In the genomic region with DNA sequence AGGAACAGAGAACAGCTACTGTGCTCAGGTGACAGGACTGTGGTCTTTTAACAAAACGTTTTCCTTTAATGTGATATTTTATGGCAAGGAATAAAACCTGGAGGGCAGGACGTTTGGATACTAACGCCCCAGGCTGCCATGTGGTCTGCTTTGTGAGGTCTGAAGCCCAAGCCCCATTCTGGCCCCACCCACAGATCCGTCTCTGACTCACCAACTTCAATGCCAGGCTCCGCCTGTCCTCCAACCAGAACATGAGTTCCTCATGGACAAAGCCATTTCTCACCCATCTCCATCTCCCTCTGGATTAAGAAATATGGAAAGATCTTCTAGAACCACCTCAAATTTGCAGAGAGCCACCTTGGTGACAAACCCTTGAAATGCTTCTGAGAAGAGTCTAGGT, we compare ENCODE assay signal across 12 cellular contexts.
DNase-seq lines count a peak whose midpoint lies in the region; ATAC-seq, FAIRE-seq and TF ChIP-seq lines count a peak whose summit lies in the region.
"Had no signal": no experiment of that assay in that cellular context is flagged by ENCODE, and none has a peak within 500 bp of the region (broad histone marks: within the 10 kb centered on the region; RNA-seq: fewer than 3 reads in every experiment).

No MANE protein-coding gene starts in this region.

- H3K9ac ChIP-seq in astrocyte (ENCODE audit: low read length): no peak overlapping the region
- H3K9ac ChIP-seq in Karpas-422 (ENCODE audit: low read length): no peak overlapping the region

- TF ChIP-seq CTCF in astrocyte (IDR thresholded peaks at IDR 0.05; ENCODE audit: insufficient read depth, low read depth, low read length): no peak
- no peak for TF ChIP-seq CTCF in GM13976 (IDR thresholded peaks at IDR 0.05; ENCODE audit: borderline replicate concordance, control extremely low read depth, extremely low read depth, insufficient read depth, missing control alignments)

- H3K36me3 ChIP-seq in astrocyte (ENCODE audit: insufficient read depth, low read length) (no peaks in the 10 kb centered on the region), Karpas-422 (ENCODE audit: insufficient read depth, low read length) (no peaks in the 10 kb centered on the region)

- no peak for TF ChIP-seq POLR2A in GM18505 (IDR thresholded peaks at IDR 0.05; ENCODE audit: borderline replicate concordance, extremely low read depth, insufficient read depth, insufficient read length)

- peaks cover 28% of the 10 kb centered on the region for H3K36me3 Mint-ChIP-seq in astrocyte (ENCODE audit: low read depth, unreplicated experiment)

- H3K4me1 Mint-ChIP-seq in astrocyte (ENCODE audit: low read depth, unreplicated experiment): peaks cover 4% of the 10 kb centered on the region

- peaks cover 22% of the 10 kb centered on the region for H4K20me1 ChIP-seq in astrocyte (ENCODE audit: insufficient read depth, low read length)
- no peaks in the 10 kb centered on the region for H4K20me1 ChIP-seq in Karpas-422 (ENCODE audit: insufficient read depth, low read depth, low read length)

- no peaks in the 10 kb centered on the region for H3K27me3 ChIP-seq in astrocyte (ENCODE audit: insufficient read depth, low read length)
- H3K27me3 ChIP-seq in Karpas-422 (ENCODE audit: low read length): no peaks in the 10 kb centered on the region

- no peak overlapping the region for H3K27ac Mint-ChIP-seq in astrocyte (ENCODE audit: unreplicated experiment)
- H3K27ac Mint-ChIP-seq: activated CD4-positive, alpha-beta memory T cell treated with anti-CD3 and anti-CD28 coated beads, Interleukin-2, amount 10 ng/mL, durations not matched to agents 7 days and 5 days had no signal

- H3K9me3 ChIP-seq in astrocyte (ENCODE audit: insufficient read depth, low read depth, low read length) (no peaks in the 10 kb centered on the region), Karpas-422 (ENCODE audit: low read length) (no peaks in the 10 kb centered on the region)

- no peak overlapping the region for H3K4me3 Mint-ChIP-seq in astrocyte (ENCODE audit: unreplicated experiment)
- H3K4me3 Mint-ChIP-seq: activated CD4-positive, alpha-beta memory T cell treated with anti-CD3 and anti-CD28 coated beads, Interleukin-2, amount 10 ng/mL, durations not matched to agents 7 days and 5 days had no signal

- ATAC-seq in GM18505 (IDR thresholded peaks at IDR 0.05; ENCODE audit: unreplicated experiment): no peak
- ATAC-seq: Panc1 had no signal

- no peak overlapping the region for H3K4me2 ChIP-seq in astrocyte (ENCODE audit: low read length)
- no peak overlapping the region for H3K4me2 ChIP-seq in Karpas-422 (ENCODE audit: low read depth, low read length, poor library complexity, severe bottlenecking)

- H3K4me1 ChIP-seq in astrocyte (ENCODE audit: insufficient read depth, low read length): peaks cover 8% of the 10 kb centered on the region
- no peaks in the 10 kb centered on the region for H3K4me1 ChIP-seq in Karpas-422 (ENCODE audit: low read length)

- peaks cover 2% of the 10 kb centered on the region for H3K9me3 Mint-ChIP-seq in astrocyte (ENCODE audit: unreplicated experiment)
- H3K9me3 Mint-ChIP-seq: activated CD4-positive, alpha-beta memory T cell treated with anti-CD3 and anti-CD28 coated beads, Interleukin-2, amount 10 ng/mL, durations not matched to agents 7 days and 5 days had no signal

- H3K27ac ChIP-seq in astrocyte (ENCODE audit: low read depth, low read length) (no peak overlapping the region), Karpas-422 (ENCODE audit: low read length) (no peak overlapping the region)

- in situ Hi-C loops in GM13976 (cut with MboI; ENCODE audit: low sequenced_read_pairs, unreplicated experiment): no loop called here

- no peaks in the 10 kb centered on the region for H3K27me3 Mint-ChIP-seq in astrocyte (ENCODE audit: low read depth, unreplicated experiment)
- H3K27me3 Mint-ChIP-seq: activated CD4-positive, alpha-beta memory T cell treated with anti-CD3 and anti-CD28 coated beads, Interleukin-2, amount 10 ng/mL, durations not matched to agents 7 days and 5 days had no signal

- H3K4me3 ChIP-seq in astrocyte (ENCODE audit: insufficient read depth, low read depth, low read length): no peak overlapping the region
- H3K4me3 ChIP-seq in Karpas-422 (ENCODE audit: low read length): no peak overlapping the region

- no peaks in the 10 kb centered on the region for H3K9me2 ChIP-seq in Karpas-422 (replicated peaks; ENCODE audit: insufficient read depth, low read length)

- no peak for FAIRE-seq in astrocyte (lab: Jason Lieb, UNC)

- H2AFZ ChIP-seq in astrocyte (ENCODE audit: low read depth, low read length): no peak overlapping the region
- H2AFZ ChIP-seq in Karpas-422 (ENCODE audit: low read length): no peak overlapping the region

- DNase-seq in AG20443 (ENCODE audit: low spot score): peak; percentile 89
- DNase-seq in HK-2 (ENCODE audit: unreplicated experiment): peak; percentile 15
- DNase-seq in astrocyte (ENCODE audit: low read depth): peak; percentile 64
- DNase-seq in kidney tubule cell (ENCODE audit: low spot score): peak; percentile 33
- no peak for DNase-seq in Karpas-422
- no peak for DNase-seq in medulla oblongata (ENCODE audit: extremely low spot score)
- DNase-seq in GM13976 (ENCODE audit: low spot score): no peak
- DNase-seq: activated CD4-positive, alpha-beta memory T cell treated with anti-CD3 and anti-CD28 coated beads, Interleukin-2, amount 10 ng/mL, durations not matched to agents 7 days and 5 days; DMS153; NCI-H1417 treated with DMSO at 0.1 percent for 48 hours had no signal

- H3K79me2 ChIP-seq in astrocyte (ENCODE audit: insufficient read depth, low read length) (peaks cover 4% of the 10 kb centered on the region), Karpas-422 (ENCODE audit: low read length) (no peaks in the 10 kb centered on the region)

Comparison
In these comparisons a context has a peak if more than half of its experiments do, and no peak if none do; other contexts are left out.
1. DNase-seq: peak in AG20443 (single experiment), HK-2 (single experiment), astrocyte (single experiment) and kidney tubule cell (single experiment); none in Karpas-422 (single experiment), medulla oblongata (single experiment) and GM13976 (single experiment).